In the genomic region with DNA sequence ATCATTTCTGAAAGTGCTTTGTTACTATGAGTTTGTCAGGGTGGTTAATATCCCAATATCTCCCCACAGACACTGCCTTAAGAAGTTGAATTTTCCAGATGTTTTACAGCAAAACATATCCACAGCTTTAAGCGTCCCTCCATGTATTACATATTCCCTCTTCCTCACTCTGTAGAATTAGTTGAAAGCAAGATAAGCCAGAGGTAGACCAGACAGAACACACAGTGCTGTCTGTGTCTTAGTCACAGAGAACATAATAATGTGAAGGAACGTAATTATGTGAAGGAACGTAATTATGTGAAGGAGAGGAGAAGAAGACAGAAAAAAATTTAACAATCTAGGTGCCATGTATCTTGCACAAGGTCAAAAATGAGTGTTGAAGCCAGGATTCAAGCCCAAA, we compare ENCODE assay signal across 31 cellular contexts.
A peak's percentile ranks its signal among the peaks of the same experiment; 100 is the strongest.
DNase-seq lines count a peak whose midpoint lies in the region; ATAC-seq and TF ChIP-seq lines count a peak whose summit lies in the region.
"Had no signal": no experiment of that assay in that cellular context is flagged by ENCODE, and none has a peak within 500 bp of the region (broad histone marks: within the 10 kb centered on the region; RNA-seq: fewer than 3 reads in every experiment).

No MANE protein-coding gene starts in this region.

- DNase-seq in Right ventricle myocardium inferior (ENCODE audit: missing footprints) (no peak), cardiac septum (ENCODE audit: low spot score) (no peak), Right ventricle myocardium superior (no peak), left ventricle myocardium inferior (no peak), left ventricle myocardium superior (no peak), left cardiac atrium (no peak)
- DNase-seq: 8988T; ACHN; AML-193; BE2C; C1 segment of cervical spinal cord; Caco-2; Calu3; CD4-positive, alpha-beta memory T cell; CD4-positive, alpha-beta T cell; CD4-positive, CD25-positive, alpha-beta regulatory T cell; CD8-positive, alpha-beta memory T cell; CD8-positive, alpha-beta T cell; COR-L47; DMS 273 treated with DMSO at 0.1 percent for 48 hours; DMS153; DMS53; DMS79; DMS79 treated with DMSO at 0.1 percent for 48 hours; DND-41; EL had no signal

- H3K4me3 ChIP-seq in left ventricle myocardium inferior, result no peak overlapping the region
- H3K4me3 ChIP-seq: A549; BLaER1; BLaER1 treated with 17β-estradiol and CSF1 and Interleukin-3, amounts not matched to agents 10 nM and 100 nM had no signal

- no peaks in the 10 kb centered on the region for H3K9me3 ChIP-seq in left ventricle myocardium inferior (replicated peaks)
- H3K9me3 ChIP-seq: A549; BE2C; BLaER1; BLaER1 treated with 17β-estradiol and CSF1 and Interleukin-3, amounts not matched to agents 10 nM and 100 nM; Caco-2 had no signal

- no peak for TF ChIP-seq CTCF in left ventricle myocardium inferior (IDR thresholded peaks at IDR 0.05; ENCODE audit: borderline replicate concordance)

- H3K27ac ChIP-seq in left ventricle myocardium inferior (replicated peaks), result no peak overlapping the region
- H3K27ac ChIP-seq: 22Rv1; A549; BLaER1; BLaER1 treated with 17β-estradiol and CSF1 and Interleukin-3, amounts not matched to agents 10 nM and 100 nM; C4-2B had no signal

- H3K36me3 ChIP-seq in left ventricle myocardium inferior, result no peaks in the 10 kb centered on the region
- H3K36me3 ChIP-seq: BE2C; BLaER1; BLaER1 treated with 17β-estradiol and CSF1 and Interleukin-3, amounts not matched to agents 10 nM and 100 nM had no signal

- H3K4me1 ChIP-seq in left ventricle myocardium inferior, result peaks cover 8% of the 10 kb centered on the region
- H3K4me1 ChIP-seq: A549; BE2C; BLaER1; BLaER1 treated with 17β-estradiol and CSF1 and Interleukin-3, amounts not matched to agents 10 nM and 100 nM; Caco-2 had no signal

- peak; percentile 48 for ATAC-seq in Right ventricle myocardium inferior
- peak; percentile 73 for ATAC-seq in Right ventricle myocardium superior (ENCODE audit: poor library complexity)
- ATAC-seq in left ventricle myocardium superior, result peak; percentile 38
- ATAC-seq in left cardiac atrium, result no peak
- ATAC-seq: A549; CD8-positive, alpha-beta T cell had no signal

- intact Hi-C loops in Right ventricle myocardium inferior (cut with DNase I), result no loop called here
- intact Hi-C loops in cardiac septum (cut with DNase I), result no loop called here
- intact Hi-C loops in Right ventricle myocardium superior (cut with DNase I), result no loop called here
- intact Hi-C loops in left ventricle myocardium inferior (cut with micrococcal nuclease), result no loop called here
- intact Hi-C loops in left ventricle myocardium superior (cut with micrococcal nuclease), result no loop called here
- intact Hi-C loops in left cardiac atrium (cut with DNase I), result no loop called here

- peaks cover 3% of the 10 kb centered on the region for H3K27me3 ChIP-seq in left ventricle myocardium inferior (ENCODE audit: low read depth)
- H3K27me3 ChIP-seq: BLaER1; BLaER1 treated with 17β-estradiol and CSF1 and Interleukin-3, amounts not matched to agents 10 nM and 100 nM had no signal

Comparison
In these comparisons a context has a peak if more than half of its experiments do, and no peak if none do; other contexts are left out.
1. ATAC-seq: peak in Right ventricle myocardium inferior (single experiment), Right ventricle myocardium superior (single experiment) and left ventricle myocardium superior (single experiment); none in left cardiac atrium (0 of 2).